In the genomic region with DNA sequence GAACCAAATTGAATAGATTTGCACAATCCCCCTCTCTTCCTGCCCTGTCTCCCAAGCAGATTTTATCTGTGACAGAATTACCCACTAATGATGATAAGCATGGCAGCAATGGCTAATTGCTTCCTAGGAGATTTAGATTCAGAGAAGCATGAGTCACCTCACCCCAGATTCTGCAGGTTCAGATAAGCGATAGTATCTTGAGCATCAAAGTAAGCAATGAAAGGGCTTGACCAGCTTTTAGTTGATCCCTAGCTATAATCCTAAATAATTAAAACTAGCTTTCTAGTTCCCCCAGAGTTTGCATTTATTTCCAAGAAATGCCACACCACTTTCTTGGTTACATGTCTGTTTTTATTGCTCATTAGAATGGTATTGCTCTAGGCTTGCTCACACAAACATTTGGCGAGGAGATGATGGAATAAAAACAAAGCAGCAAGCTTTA, we compare ENCODE assay signal across 16 cellular contexts.
DNase-seq lines count a peak whose midpoint lies in the region; TF ChIP-seq lines count a peak whose summit lies in the region.
"Had no signal": no experiment of that assay in that cellular context is flagged by ENCODE, and none has a peak within 500 bp of the region (broad histone marks: within the 10 kb centered on the region; RNA-seq: fewer than 3 reads in every experiment).

No MANE protein-coding gene starts in this region.

- H3K27ac ChIP-seq in coronary artery (peak overlapping the region in 1 of 2 donors; percentile 13), osteoblast (ENCODE audit: low read depth, low read length) (peak overlapping the region; percentile 30), Peyer's patch (no peak overlapping the region)
- H3K27ac ChIP-seq: cardiac muscle cell, epithelial cell of prostate had no signal

- H2AFZ ChIP-seq in osteoblast (ENCODE audit: low read length), result no peak overlapping the region

- no peaks in the 10 kb centered on the region for H3K27me3 ChIP-seq in osteoblast (ENCODE audit: insufficient read depth, low read length)
- no peaks in the 10 kb centered on the region for H3K27me3 ChIP-seq in Peyer's patch
- H3K27me3 ChIP-seq: cardiac muscle cell had no signal

- no peak for TF ChIP-seq POLR2A in Peyer's patch (IDR thresholded peaks at IDR 0.05)

- peaks cover 22% of the 10 kb centered on the region for H3K4me1 ChIP-seq in osteoblast (ENCODE audit: insufficient read depth, low read length)
- no peaks in the 10 kb centered on the region for H3K4me1 ChIP-seq in Peyer's patch

- peak overlapping the region; percentile 7 for H3K4me2 ChIP-seq in osteoblast (ENCODE audit: insufficient read depth, low read length)

- TF ChIP-seq CTCF in coronary artery (IDR thresholded peaks at IDR 0.05), result no peak
- TF ChIP-seq CTCF in osteoblast (IDR thresholded peaks at IDR 0.05; ENCODE audit: extremely low read depth, low read depth, low read length), result no peak
- TF ChIP-seq CTCF in GM20000 (IDR thresholded peaks at IDR 0.05; ENCODE audit: extremely low read depth, missing control alignments), result no peak
- no peak for TF ChIP-seq CTCF in Peyer's patch (IDR thresholded peaks at IDR 0.05)

- no peaks in the 10 kb centered on the region for H3K79me2 ChIP-seq in osteoblast (ENCODE audit: insufficient read depth, low read length)

- H3K9me3 ChIP-seq in osteoblast (ENCODE audit: low read depth, low read length) (no peaks in the 10 kb centered on the region), Peyer's patch (no peaks in the 10 kb centered on the region)

- DNase-seq in EH (ENCODE audit: low read depth) (peak; percentile 78), NCI-H226 (peak; percentile 54), coronary artery (ENCODE audit: low spot score) (no peak), osteoblast (ENCODE audit: insufficient read length, low spot score, missing footprints) (no peak), DMS153 (lab: John Stamatoyannopoulos, UW) (no peak), GM20000 (ENCODE audit: low spot score) (no peak), Peyer's patch (no peak), NCI-H1694 treated with DMSO at 0.1 percent for 48 hours (lab: John Stamatoyannopoulos, UW) (no peak)
- DNase-seq: activated CD4-positive, alpha-beta T cell treated with anti-CD3 and anti-CD28 coated beads for 48 hours; CD4-positive, alpha-beta T cell; Kasumi-1; NCI-H2081 treated with DMSO at 0.1 percent for 48 hours; stimulated activated naive CD4-positive, alpha-beta T cell treated with Interleukin-2 at 50 U/mL for 16 hours; T-helper 1 cell had no signal

- H3K36me3 ChIP-seq in osteoblast (ENCODE audit: insufficient read depth, low read length) (no peaks in the 10 kb centered on the region), Peyer's patch (no peaks in the 10 kb centered on the region)
- H3K36me3 ChIP-seq: cardiac muscle cell had no signal

- no peaks in the 10 kb centered on the region for H4K20me1 ChIP-seq in osteoblast (ENCODE audit: insufficient read depth, low read length)

- peak overlapping the region; percentile 7 for H3K4me3 ChIP-seq in coronary artery
- H3K4me3 ChIP-seq in osteoblast (ENCODE audit: insufficient read depth, low read length), result no peak overlapping the region
- H3K4me3 ChIP-seq in Peyer's patch, result no peak overlapping the region
- H3K4me3 ChIP-seq: cardiac muscle cell had no signal

Comparison
In these comparisons a context has a peak if more than half of its experiments do, and no peak if none do; other contexts are left out.
1. DNase-seq: peak in EH (single experiment) and NCI-H226 (single experiment); none in coronary artery (single experiment), osteoblast (single experiment), DMS153 (single experiment), GM20000 (single experiment), Peyer's patch (0 of 3) and NCI-H1694 treated with DMSO at 0.1 percent for 48 hours (single experiment).